ENCODE assay signal across 8 cellular contexts in genomic region chr17:82496529-82497434, GRCh38. TPM values are rescaled to one million over a fixed set of nuclear protein-coding genes. Genes with fewer than 3 reads are reported as not detected.
DNase-seq lines count a peak whose midpoint lies in the region; TF ChIP-seq lines count a peak whose summit lies in the region.

No MANE protein-coding gene starts in this region.

- no peaks in the 10 kb centered on the region for H3K9me3 ChIP-seq in SK-N-SH

- H3K4me2 ChIP-seq in SK-N-SH: peak overlapping the region; percentile 87

- H3K9me3 Mint-ChIP-seq in activated naive CD4-positive, alpha-beta T cell treated with anti-CD3 and anti-CD28 coated beads, Interleukin-2, amount 50 U/mL, for 24 hours: no peaks in the 10 kb centered on the region

- CTCF ChIA-PET in SK-N-SH (lab: Yijun Ruan, JAX): interaction anchor here (0.7 to 5.6 kb wide), 11 partner anchors 11 to 269 kb away, joined by 3 to 35 read pairs (median 4); partner anchors contain the start of gene FOXK2

- peak overlapping the region; percentile 59 for H3K27ac Mint-ChIP-seq in activated naive CD4-positive, alpha-beta T cell treated with anti-CD3 and anti-CD28 coated beads, Interleukin-2, amount 50 U/mL, for 24 hours

- H3K36me3 Mint-ChIP-seq in activated naive CD4-positive, alpha-beta T cell treated with anti-CD3 and anti-CD28 coated beads, Interleukin-2, amount 50 U/mL, for 24 hours: no peaks in the 10 kb centered on the region

- H3K9ac ChIP-seq in SK-N-SH: peak overlapping the region; percentile 40; the same call in 1 of the 2 replicates

- TF ChIP-seq EP300 in SK-N-SH (IDR thresholded peaks at IDR 0.05; ENCODE audit: borderline replicate concordance in 1 of 2, low read depth in 1 of 2, low read length in 1 of 2): no peak; a peak in 1 of 4 replicates

- no peaks in the 10 kb centered on the region for H3K27me3 Mint-ChIP-seq in activated naive CD4-positive, alpha-beta T cell treated with anti-CD3 and anti-CD28 coated beads, Interleukin-2, amount 50 U/mL, for 24 hours

- H2AFZ ChIP-seq in SK-N-SH (ENCODE audit: low read depth): peak overlapping the region; percentile 86

- H3K4me3 ChIP-seq in H7 (ENCODE audit: insufficient read depth, low read depth, low read length) (peak overlapping the region; percentile 71), SK-N-SH (ENCODE audit: low read depth in 2 of 2, low read length in 1 of 2) (peak overlapping the region; percentile 56 to 65)

- TF ChIP-seq CTCF in SK-N-SH (IDR thresholded peaks at IDR 0.05): no peak

- peaks cover 8 to 21% of the 10 kb centered on the region in 2 experiments; a peak in 2 of 4 replicates for H3K4me1 ChIP-seq in SK-N-SH (ENCODE audit: control insufficient read depth in 1 of 2, insufficient read depth in 2 of 2, low read depth in 1 of 2, low read length in 1 of 2)

- H3K4me1 Mint-ChIP-seq in activated naive CD4-positive, alpha-beta T cell treated with anti-CD3 and anti-CD28 coated beads, Interleukin-2, amount 50 U/mL, for 24 hours: peaks cover 12% of the 10 kb centered on the region

- DNase-seq in EL: peak; percentile 95
- DNase-seq in H7: peak; percentile 94
- DNase-seq in MV-4-11 (lab: John Stamatoyannopoulos, UW): peak; percentile 93
- peak; percentile 98 for DNase-seq in SK-N-SH
- peak; percentile 94 for DNase-seq in globus pallidus (ENCODE audit: low spot score)
- DNase-seq in nucleus accumbens (lab: John Stamatoyannopoulos, UW): peak; percentile 42 to 98 (median 91)
- peak; percentile 60 to 98 (median 91) for DNase-seq in substantia nigra (lab: John Stamatoyannopoulos, UW)

- peaks cover 25% of the 10 kb centered on the region for H3F3A ChIP-seq in SK-N-SH (replicated peaks; ENCODE audit: insufficient read depth)

- peak overlapping the region; percentile 44 to 69 for H3K27ac ChIP-seq in SK-N-SH (ENCODE audit: low read depth in 2 of 2, low read length in 1 of 2)
- H3K27ac ChIP-seq in substantia nigra (ENCODE audit: low read depth, low read length, poor library complexity, severe bottlenecking): peak overlapping the region; percentile 77

- H3K4me3 Mint-ChIP-seq in activated naive CD4-positive, alpha-beta T cell treated with anti-CD3 and anti-CD28 coated beads, Interleukin-2, amount 50 U/mL, for 24 hours: peak overlapping the region; percentile 71

- POLR2A ChIA-PET in SK-N-SH (lab: Yijun Ruan, JAX): interaction anchor here (0.5 to 1.8 kb wide), 2 partner anchors 22 to 128 kb away, joined by 3 to 6 read pairs; partner anchors contain the start of gene FOXK2

- 0 out of 2 replicates have a peak, but pooled peaks cover 3% of the 10 kb centered on the region for H4K20me1 ChIP-seq in SK-N-SH (ENCODE audit: insufficient read depth)

- H3K36me3 ChIP-seq in H7 (replicated peaks; ENCODE audit: control insufficient read depth, insufficient read depth, low read length) (no peaks in the 10 kb centered on the region), SK-N-SH (replicated peaks in 1 of 2; ENCODE audit: control insufficient read depth in 1 of 2, insufficient read depth in 2 of 2, low read length in 1 of 2) (no peaks in the 10 kb centered on the region)

- H3K9me2 ChIP-seq in SK-N-SH: no peaks in the 10 kb centered on the region

- H3K27me3 ChIP-seq in H7 (ENCODE audit: control insufficient read depth, insufficient read depth, low read length) (peaks cover 16% of the 10 kb centered on the region; the same call in 1 of the 2 replicates), SK-N-SH (ENCODE audit: insufficient read depth) (no peaks in the 10 kb centered on the region)

- 14% methylated on average over 64 of the region's 83 CpGs for WGBS in SK-N-SH (ENCODE audit: low lambda C conversion rate)

- H3K79me2 ChIP-seq in SK-N-SH (ENCODE audit: insufficient read depth): no peaks in the 10 kb centered on the region

- TF ChIP-seq RAD21 in SK-N-SH (IDR thresholded peaks at IDR 0.05; ENCODE audit: low read length): no peak

TF ChIP-seq in SK-N-SH, 30 proteins besides CTCF, POLR2A, EP300 and RAD21 (continues in another document):
- no peak for TF ChIP-seq RFX5 (IDR thresholded peaks at IDR 0.05; ENCODE audit: low read length)
- TF ChIP-seq FOXJ3 (CRISPR knock-in tag; IDR thresholded peaks at IDR 0.05): no peak
- TF ChIP-seq USF1 (IDR thresholded peaks at IDR 0.05; ENCODE audit: borderline replicate concordance, low read depth): peak; percentile 99
- no peak for TF ChIP-seq FOSL2 (IDR thresholded peaks at IDR 0.05; ENCODE audit: borderline replicate concordance, low read depth)
- no peak for TF ChIP-seq YY1 (IDR thresholded peaks at IDR 0.05; ENCODE audit: low read depth)
- TF ChIP-seq NFIC (IDR thresholded peaks at IDR 0.05; ENCODE audit: borderline replicate concordance): no peak
- TF ChIP-seq GATA2 (CRISPR knock-in tag; IDR thresholded peaks at IDR 0.05): no peak
- no peak for TF ChIP-seq RXRA (IDR thresholded peaks at IDR 0.05; ENCODE audit: borderline replicate concordance, low read depth)
- peak; percentile 98 for TF ChIP-seq USF2 (IDR thresholded peaks at IDR 0.05; ENCODE audit: borderline replicate concordance, low read depth, low read length)
- TF ChIP-seq CHD2 (IDR thresholded peaks at IDR 0.05; ENCODE audit: low read length, partially characterized antibody): peak; percentile 34
- TF ChIP-seq ELF1 (IDR thresholded peaks at IDR 0.05): no peak
- TF ChIP-seq MAX (IDR thresholded peaks at IDR 0.05; ENCODE audit: low read depth): peak; percentile 100
- no peak for TF ChIP-seq EZH2phosphoT487 (IDR thresholded peaks at IDR 0.05; ENCODE audit: borderline replicate concordance, low read depth)
- no peak for TF ChIP-seq JUND (IDR thresholded peaks at IDR 0.05)
- TF ChIP-seq POLR2AphosphoS5 (IDR thresholded peaks at IDR 0.05; ENCODE audit: low read depth, low read length): peak; percentile 86
- TF ChIP-seq SMC3 (IDR thresholded peaks at IDR 0.05; ENCODE audit: low read depth, low read length): no peak
- peak; percentile 67 for TF ChIP-seq ZBTB33 (IDR thresholded peaks at IDR 0.05; ENCODE audit: borderline replicate concordance, low read depth)
- TF ChIP-seq TEAD4 (IDR thresholded peaks at IDR 0.05; ENCODE audit: borderline replicate concordance, insufficient read depth): no peak
- TF ChIP-seq SIN3A (IDR thresholded peaks at IDR 0.05; ENCODE audit: borderline replicate concordance, low read depth, low read length): peak; percentile 71; the same call in 1 of the 2 replicates
- TF ChIP-seq FOXM1 (IDR thresholded peaks at IDR 0.05; ENCODE audit: low read depth): no peak
- TF ChIP-seq IRF3 (IDR thresholded peaks at IDR 0.05; ENCODE audit: low read depth, low read length): no peak

RNA-seq across cellular contexts. Expression of gene FOXK2, which starts 22.8 kb away (rescaled TPM):
- total RNA-seq in H7 (2014; rRNA removed; shearing (Covaris generic)): 54.1 and 67.4 TPM in 2 replicates
- 33.6 and 36.4 TPM in 2 replicates for polyA plus RNA-seq in SK-N-SH (2012; rRNA removed)
- 21.3 and 29.9 TPM in 2 replicates for polyA plus RNA-seq in SK-N-SH (2012; cell fraction: cytosol; rRNA removed)
- 43.8 and 54.0 TPM in 2 replicates for polyA plus RNA-seq in SK-N-SH (2012; cell fraction: nucleus; rRNA removed)

RNA-seq across cellular contexts. Expression of gene NARF, which starts 38.2 kb away (rescaled TPM):
- 42.2 and 49.9 TPM in 2 replicates for total RNA-seq in H7 (2014; rRNA removed; shearing (Covaris generic))
- polyA plus RNA-seq in SK-N-SH (2012; rRNA removed): 128 and 130 TPM in 2 replicates
- polyA plus RNA-seq in SK-N-SH (2012; cell fraction: cytosol; rRNA removed): 90.6 and 112 TPM in 2 replicates
- polyA plus RNA-seq in SK-N-SH (2012; cell fraction: nucleus; rRNA removed): 222 and 289 TPM in 2 replicates

RNA-seq across cellular contexts. Expression of gene CYBC1, which starts 46.2 kb away (rescaled TPM):
- total RNA-seq in H7 (2014; rRNA removed; shearing (Covaris generic)): 62.8 and 76.1 TPM in 2 replicates
- polyA plus RNA-seq in SK-N-SH (2012; rRNA removed): 160 and 165 TPM in 2 replicates
- polyA plus RNA-seq in SK-N-SH (2012; cell fraction: cytosol; rRNA removed): 97.3 and 115 TPM in 2 replicates
- 403 and 584 TPM in 2 replicates for polyA plus RNA-seq in SK-N-SH (2012; cell fraction: nucleus; rRNA removed)

Comparison
In these comparisons a context has a peak if more than half of its experiments do, and no peak if none do; other contexts are left out.
1. Peak in every context shown above with its lines: DNase-seq, H3K4me3 ChIP-seq and H3K27ac ChIP-seq.